In the genomic region with DNA sequence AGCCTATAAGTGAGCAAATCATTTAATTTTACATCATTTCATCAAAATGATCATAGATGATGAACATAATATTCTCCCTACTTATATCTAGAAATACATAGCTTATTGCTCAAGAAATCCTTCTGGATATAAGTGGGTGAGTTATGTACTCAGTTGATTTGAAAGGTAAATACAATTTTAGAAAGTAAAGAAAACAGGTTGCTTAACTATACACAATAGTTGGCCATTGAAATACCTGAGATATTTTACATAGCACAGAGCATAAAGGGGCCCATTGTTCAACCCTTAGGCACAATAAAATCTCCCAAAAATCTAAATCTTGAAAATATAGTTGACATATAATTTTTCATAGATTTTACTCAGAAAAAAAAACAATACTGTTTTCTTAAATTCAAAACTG, we compare ENCODE assay signal across 1 cellular context.
A peak's percentile ranks its signal among the peaks of the same experiment; 100 is the strongest.
TF ChIP-seq lines count a peak whose summit lies in the region.

No MANE protein-coding gene starts in this region.

TF ChIP-seq in HepG2, 621 proteins besides CTCF, POLR2A, EP300 and RAD21 (continued from another document and continues in another):
- TF ChIP-seq, protein P1, sequence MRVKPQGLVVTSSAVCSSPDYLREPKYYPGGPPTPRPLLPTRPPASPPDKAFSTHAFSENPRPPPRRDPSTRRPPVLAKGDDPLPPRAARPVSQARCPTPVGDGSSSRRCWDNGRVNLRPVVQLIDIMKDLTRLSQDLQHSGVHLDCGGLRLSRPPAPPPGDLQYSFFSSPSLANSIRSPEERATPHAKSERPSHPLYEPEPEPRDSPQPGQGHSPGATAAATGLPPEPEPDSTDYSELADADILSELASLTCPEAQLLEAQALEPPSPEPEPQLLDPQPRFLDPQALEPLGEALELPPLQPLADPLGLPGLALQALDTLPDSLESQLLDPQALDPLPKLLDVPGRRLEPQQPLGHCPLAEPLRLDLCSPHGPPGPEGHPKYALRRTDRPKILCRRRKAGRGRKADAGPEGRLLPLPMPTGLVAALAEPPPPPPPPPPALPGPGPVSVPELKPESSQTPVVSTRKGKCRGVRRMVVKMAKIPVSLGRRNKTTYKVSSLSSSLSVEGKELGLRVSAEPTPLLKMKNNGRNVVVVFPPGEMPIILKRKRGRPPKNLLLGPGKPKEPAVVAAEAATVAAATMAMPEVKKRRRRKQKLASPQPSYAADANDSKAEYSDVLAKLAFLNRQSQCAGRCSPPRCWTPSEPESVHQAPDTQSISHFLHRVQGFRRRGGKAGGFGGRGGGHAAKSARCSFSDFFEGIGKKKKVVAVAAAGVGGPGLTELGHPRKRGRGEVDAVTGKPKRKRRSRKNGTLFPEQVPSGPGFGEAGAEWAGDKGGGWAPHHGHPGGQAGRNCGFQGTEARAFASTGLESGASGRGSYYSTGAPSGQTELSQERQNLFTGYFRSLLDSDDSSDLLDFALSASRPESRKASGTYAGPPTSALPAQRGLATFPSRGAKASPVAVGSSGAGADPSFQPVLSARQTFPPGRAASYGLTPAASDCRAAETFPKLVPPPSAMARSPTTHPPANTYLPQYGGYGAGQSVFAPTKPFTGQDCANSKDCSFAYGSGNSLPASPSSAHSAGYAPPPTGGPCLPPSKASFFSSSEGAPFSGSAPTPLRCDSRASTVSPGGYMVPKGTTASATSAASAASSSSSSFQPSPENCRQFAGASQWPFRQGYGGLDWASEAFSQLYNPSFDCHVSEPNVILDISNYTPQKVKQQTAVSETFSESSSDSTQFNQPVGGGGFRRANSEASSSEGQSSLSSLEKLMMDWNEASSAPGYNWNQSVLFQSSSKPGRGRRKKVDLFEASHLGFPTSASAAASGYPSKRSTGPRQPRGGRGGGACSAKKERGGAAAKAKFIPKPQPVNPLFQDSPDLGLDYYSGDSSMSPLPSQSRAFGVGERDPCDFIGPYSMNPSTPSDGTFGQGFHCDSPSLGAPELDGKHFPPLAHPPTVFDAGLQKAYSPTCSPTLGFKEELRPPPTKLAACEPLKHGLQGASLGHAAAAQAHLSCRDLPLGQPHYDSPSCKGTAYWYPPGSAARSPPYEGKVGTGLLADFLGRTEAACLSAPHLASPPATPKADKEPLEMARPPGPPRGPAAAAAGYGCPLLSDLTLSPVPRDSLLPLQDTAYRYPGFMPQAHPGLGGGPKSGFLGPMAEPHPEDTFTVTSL (CRISPR knock-in tag; IDR thresholded peaks at IDR 0.05; ENCODE audit: borderline replicate concordance), result peak; percentile 56; the same call in 1 of the 2 replicates
- TF ChIP-seq CBX1 (IDR thresholded peaks at IDR 0.05; ENCODE audit: low read depth) (no peak), HNF4G (IDR thresholded peaks at IDR 0.05; ENCODE audit: borderline replicate concordance, low read depth, low read length) (no peak), HNF4G (CRISPR knock-in tag; IDR thresholded peaks at IDR 0.05; ENCODE audit: borderline replicate concordance, low read depth) (no peak), ZNF75D (CRISPR knock-in tag; IDR thresholded peaks at IDR 0.05; ENCODE audit: borderline replicate concordance) (no peak), KMT2B (CRISPR knock-in tag; IDR thresholded peaks at IDR 0.05) (no peak), LCORL (IDR thresholded peaks at IDR 0.05) (peak; percentile 16; the same call in 1 of the 2 replicates), LCORL (CRISPR knock-in tag; IDR thresholded peaks at IDR 0.05) (no peak), ZNF737 (CRISPR knock-in tag; IDR thresholded peaks at IDR 0.05; ENCODE audit: borderline replicate concordance) (no peak), CBX5 (CRISPR knock-in tag; IDR thresholded peaks at IDR 0.05; ENCODE audit: borderline replicate concordance) (no peak), ZSCAN21 (CRISPR knock-in tag; IDR thresholded peaks at IDR 0.05; ENCODE audit: borderline replicate concordance) (no peak), DPF2 (CRISPR knock-in tag; IDR thresholded peaks at IDR 0.05; ENCODE audit: borderline replicate concordance, low read depth) (peak; percentile 60; the same call in 1 of the 2 replicates), RCOR2 (CRISPR knock-in tag; IDR thresholded peaks at IDR 0.05) (peak; percentile 56; the same call in 1 of the 2 replicates), TBX3 (IDR thresholded peaks at IDR 0.05; ENCODE audit: borderline replicate concordance) (peak; percentile 74), KDM6A (CRISPR knock-in tag; IDR thresholded peaks at IDR 0.05; ENCODE audit: low read depth) (peak; percentile 47; the same call in 1 of the 2 replicates), ATF1 (CRISPR knock-in tag; IDR thresholded peaks at IDR 0.05) (peak; percentile 32; the same call in 1 of the 2 replicates), FOXP1 (IDR thresholded peaks at IDR 0.05) (peak; percentile 94), FOXP1 (CRISPR knock-in tag; IDR thresholded peaks at IDR 0.05) (peak; percentile 97), GLI4 (CRISPR knock-in tag; IDR thresholded peaks at IDR 0.05; ENCODE audit: borderline replicate concordance) (no peak), ZNF644 (CRISPR knock-in tag; IDR thresholded peaks at IDR 0.05; ENCODE audit: low read depth) (0 out of 2 replicates have a peak, but pooled peaks have one; percentile 23), SMARCC2 (IDR thresholded peaks at IDR 0.05) (peak; percentile 70; the same call in 1 of the 2 replicates), ZFX (CRISPR knock-in tag; IDR thresholded peaks at IDR 0.05; ENCODE audit: low read depth) (no peak), RARA (CRISPR knock-in tag; IDR thresholded peaks at IDR 0.05) (peak; percentile 57; the same call in 1 of the 2 replicates), ZBTB38 (CRISPR knock-in tag; IDR thresholded peaks at IDR 0.05) (no peak), NFIC (IDR thresholded peaks at IDR 0.05; ENCODE audit: low read length) (peak; percentile 92), CEBPB (IDR thresholded peaks at IDR 0.05; ENCODE audit: borderline replicate concordance, low read depth, low read length) (peak; percentile 93), MIXL1 (CRISPR knock-in tag; IDR thresholded peaks at IDR 0.05) (peak; percentile 99), PPARG (CRISPR knock-in tag; conservative IDR thresholded peaks at IDR 0.05) (peak; percentile 59; the same call in 1 of the 2 replicates), BCL6 (CRISPR knock-in tag; IDR thresholded peaks at IDR 0.05) (0 out of 2 replicates have a peak, but pooled peaks have one; percentile 64), ZNF614 (CRISPR knock-in tag; IDR thresholded peaks at IDR 0.05; ENCODE audit: borderline replicate concordance) (no peak), FOXO1 (CRISPR knock-in tag; IDR thresholded peaks at IDR 0.05) (peak; percentile 33; the same call in 1 of the 2 replicates), NR2F1 (CRISPR knock-in tag; IDR thresholded peaks at IDR 0.05) (no peak), ZNF850 (CRISPR knock-in tag; conservative IDR thresholded peaks at IDR 0.05) (no peak)
- TF ChIP-seq, protein P2, sequence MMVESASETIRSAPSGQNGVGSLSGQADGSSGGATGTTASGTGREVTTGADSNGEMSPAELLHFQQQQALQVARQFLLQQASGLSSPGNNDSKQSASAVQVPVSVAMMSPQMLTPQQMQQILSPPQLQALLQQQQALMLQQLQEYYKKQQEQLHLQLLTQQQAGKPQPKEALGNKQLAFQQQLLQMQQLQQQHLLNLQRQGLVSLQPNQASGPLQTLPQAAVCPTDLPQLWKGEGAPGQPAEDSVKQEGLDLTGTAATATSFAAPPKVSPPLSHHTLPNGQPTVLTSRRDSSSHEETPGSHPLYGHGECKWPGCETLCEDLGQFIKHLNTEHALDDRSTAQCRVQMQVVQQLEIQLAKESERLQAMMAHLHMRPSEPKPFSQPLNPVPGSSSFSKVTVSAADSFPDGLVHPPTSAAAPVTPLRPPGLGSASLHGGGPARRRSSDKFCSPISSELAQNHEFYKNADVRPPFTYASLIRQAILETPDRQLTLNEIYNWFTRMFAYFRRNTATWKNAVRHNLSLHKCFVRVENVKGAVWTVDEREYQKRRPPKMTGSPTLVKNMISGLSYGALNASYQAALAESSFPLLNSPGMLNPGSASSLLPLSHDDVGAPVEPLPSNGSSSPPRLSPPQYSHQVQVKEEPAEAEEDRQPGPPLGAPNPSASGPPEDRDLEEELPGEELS (CRISPR knock-in tag; IDR thresholded peaks at IDR 0.05), result peak; percentile 85
- TF ChIP-seq, protein P3, sequence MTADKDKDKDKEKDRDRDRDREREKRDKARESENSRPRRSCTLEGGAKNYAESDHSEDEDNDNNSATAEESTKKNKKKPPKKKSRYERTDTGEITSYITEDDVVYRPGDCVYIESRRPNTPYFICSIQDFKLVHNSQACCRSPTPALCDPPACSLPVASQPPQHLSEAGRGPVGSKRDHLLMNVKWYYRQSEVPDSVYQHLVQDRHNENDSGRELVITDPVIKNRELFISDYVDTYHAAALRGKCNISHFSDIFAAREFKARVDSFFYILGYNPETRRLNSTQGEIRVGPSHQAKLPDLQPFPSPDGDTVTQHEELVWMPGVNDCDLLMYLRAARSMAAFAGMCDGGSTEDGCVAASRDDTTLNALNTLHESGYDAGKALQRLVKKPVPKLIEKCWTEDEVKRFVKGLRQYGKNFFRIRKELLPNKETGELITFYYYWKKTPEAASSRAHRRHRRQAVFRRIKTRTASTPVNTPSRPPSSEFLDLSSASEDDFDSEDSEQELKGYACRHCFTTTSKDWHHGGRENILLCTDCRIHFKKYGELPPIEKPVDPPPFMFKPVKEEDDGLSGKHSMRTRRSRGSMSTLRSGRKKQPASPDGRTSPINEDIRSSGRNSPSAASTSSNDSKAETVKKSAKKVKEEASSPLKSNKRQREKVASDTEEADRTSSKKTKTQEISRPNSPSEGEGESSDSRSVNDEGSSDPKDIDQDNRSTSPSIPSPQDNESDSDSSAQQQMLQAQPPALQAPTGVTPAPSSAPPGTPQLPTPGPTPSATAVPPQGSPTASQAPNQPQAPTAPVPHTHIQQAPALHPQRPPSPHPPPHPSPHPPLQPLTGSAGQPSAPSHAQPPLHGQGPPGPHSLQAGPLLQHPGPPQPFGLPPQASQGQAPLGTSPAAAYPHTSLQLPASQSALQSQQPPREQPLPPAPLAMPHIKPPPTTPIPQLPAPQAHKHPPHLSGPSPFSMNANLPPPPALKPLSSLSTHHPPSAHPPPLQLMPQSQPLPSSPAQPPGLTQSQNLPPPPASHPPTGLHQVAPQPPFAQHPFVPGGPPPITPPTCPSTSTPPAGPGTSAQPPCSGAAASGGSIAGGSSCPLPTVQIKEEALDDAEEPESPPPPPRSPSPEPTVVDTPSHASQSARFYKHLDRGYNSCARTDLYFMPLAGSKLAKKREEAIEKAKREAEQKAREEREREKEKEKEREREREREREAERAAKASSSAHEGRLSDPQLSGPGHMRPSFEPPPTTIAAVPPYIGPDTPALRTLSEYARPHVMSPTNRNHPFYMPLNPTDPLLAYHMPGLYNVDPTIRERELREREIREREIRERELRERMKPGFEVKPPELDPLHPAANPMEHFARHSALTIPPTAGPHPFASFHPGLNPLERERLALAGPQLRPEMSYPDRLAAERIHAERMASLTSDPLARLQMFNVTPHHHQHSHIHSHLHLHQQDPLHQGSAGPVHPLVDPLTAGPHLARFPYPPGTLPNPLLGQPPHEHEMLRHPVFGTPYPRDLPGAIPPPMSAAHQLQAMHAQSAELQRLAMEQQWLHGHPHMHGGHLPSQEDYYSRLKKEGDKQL (CRISPR knock-in tag; IDR thresholded peaks at IDR 0.05; ENCODE audit: low read depth), result 0 out of 2 replicates have a peak, but pooled peaks have one; percentile 31
- TF ChIP-seq, protein P4, sequence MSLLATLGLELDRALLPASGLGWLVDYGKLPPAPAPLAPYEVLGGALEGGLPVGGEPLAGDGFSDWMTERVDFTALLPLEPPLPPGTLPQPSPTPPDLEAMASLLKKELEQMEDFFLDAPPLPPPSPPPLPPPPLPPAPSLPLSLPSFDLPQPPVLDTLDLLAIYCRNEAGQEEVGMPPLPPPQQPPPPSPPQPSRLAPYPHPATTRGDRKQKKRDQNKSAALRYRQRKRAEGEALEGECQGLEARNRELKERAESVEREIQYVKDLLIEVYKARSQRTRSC (CRISPR knock-in tag; IDR thresholded peaks at IDR 0.05; ENCODE audit: low read depth), result no peak
- TF ChIP-seq, protein P5, sequence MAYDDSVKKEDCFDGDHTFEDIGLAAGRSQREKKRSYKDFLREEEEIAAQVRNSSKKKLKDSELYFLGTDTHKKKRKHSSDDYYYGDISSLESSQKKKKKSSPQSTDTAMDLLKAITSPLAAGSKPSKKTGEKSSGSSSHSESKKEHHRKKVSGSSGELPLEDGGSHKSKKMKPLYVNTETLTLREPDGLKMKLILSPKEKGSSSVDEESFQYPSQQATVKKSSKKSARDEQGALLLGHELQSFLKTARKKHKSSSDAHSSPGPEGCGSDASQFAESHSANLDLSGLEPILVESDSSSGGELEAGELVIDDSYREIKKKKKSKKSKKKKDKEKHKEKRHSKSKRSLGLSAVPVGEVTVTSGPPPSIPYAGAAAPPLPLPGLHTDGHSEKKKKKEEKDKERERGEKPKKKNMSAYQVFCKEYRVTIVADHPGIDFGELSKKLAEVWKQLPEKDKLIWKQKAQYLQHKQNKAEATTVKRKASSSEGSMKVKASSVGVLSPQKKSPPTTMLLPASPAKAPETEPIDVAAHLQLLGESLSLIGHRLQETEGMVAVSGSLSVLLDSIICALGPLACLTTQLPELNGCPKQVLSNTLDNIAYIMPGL (CRISPR knock-in tag; IDR thresholded peaks at IDR 0.05; ENCODE audit: borderline replicate concordance in 1 of 2, low read depth in 1 of 2), result no peak
- TF ChIP-seq, protein P6, sequence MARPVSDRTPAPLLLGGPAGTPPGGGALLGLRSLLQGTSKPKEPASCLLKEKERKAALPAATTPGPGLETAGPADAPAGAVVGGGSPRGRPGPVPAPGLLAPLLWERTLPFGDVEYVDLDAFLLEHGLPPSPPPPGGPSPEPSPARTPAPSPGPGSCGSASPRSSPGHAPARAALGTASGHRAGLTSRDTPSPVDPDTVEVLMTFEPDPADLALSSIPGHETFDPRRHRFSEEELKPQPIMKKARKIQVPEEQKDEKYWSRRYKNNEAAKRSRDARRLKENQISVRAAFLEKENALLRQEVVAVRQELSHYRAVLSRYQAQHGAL (CRISPR knock-in tag; IDR thresholded peaks at IDR 0.05; ENCODE audit: not compliant biosample characterization), result no peak
- TF ChIP-seq, protein P7, sequence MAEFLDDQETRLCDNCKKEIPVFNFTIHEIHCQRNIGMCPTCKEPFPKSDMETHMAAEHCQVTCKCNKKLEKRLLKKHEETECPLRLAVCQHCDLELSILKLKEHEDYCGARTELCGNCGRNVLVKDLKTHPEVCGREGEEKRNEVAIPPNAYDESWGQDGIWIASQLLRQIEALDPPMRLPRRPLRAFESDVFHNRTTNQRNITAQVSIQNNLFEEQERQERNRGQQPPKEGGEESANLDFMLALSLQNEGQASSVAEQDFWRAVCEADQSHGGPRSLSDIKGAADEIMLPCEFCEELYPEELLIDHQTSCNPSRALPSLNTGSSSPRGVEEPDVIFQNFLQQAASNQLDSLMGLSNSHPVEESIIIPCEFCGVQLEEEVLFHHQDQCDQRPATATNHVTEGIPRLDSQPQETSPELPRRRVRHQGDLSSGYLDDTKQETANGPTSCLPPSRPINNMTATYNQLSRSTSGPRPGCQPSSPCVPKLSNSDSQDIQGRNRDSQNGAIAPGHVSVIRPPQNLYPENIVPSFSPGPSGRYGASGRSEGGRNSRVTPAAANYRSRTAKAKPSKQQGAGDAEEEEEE (CRISPR knock-in tag; IDR thresholded peaks at IDR 0.05; ENCODE audit: borderline replicate concordance), result no peak
- TF ChIP-seq, protein P8, sequence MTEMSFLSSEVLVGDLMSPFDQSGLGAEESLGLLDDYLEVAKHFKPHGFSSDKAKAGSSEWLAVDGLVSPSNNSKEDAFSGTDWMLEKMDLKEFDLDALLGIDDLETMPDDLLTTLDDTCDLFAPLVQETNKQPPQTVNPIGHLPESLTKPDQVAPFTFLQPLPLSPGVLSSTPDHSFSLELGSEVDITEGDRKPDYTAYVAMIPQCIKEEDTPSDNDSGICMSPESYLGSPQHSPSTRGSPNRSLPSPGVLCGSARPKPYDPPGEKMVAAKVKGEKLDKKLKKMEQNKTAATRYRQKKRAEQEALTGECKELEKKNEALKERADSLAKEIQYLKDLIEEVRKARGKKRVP (CRISPR knock-in tag; IDR thresholded peaks at IDR 0.05), result peak in 1 of 2 experiments; percentile 41; a peak in 1 of 4 replicates
